Comparison of ENCODE assay signal across 33 cellular contexts in the genomic region with DNA sequence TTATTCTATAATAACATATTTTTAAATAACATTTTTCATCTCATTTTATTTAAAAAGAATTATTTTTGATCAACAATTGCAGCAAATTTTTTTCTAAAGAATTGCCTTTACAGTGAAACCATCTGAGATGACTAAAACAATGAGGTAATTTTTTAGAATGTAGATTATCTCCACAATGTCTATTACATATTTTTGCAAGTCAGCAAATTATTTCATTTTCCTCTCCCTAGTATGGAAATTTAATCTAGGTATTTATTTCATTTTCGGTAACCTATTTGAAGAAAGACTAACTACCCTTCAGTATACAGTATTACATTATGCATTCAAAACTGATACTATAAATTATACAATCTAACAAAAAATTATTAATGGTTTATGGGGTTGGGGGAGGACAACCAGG.
"Had no signal": no experiment of that assay in that cellular context is flagged by ENCODE, and none has a peak within 500 bp of the region (broad histone marks: within the 10 kb centered on the region; RNA-seq: fewer than 3 reads in every experiment).

No MANE protein-coding gene starts in this region.

- H3K36me3 ChIP-seq: adrenal gland, esophagus muscularis mucosa, gastroesophageal sphincter, heart right ventricle, WERI-Rb-1 had no signal

- H3K27me3 ChIP-seq: adrenal gland, body of pancreas, esophagus muscularis mucosa, foreskin keratinocyte, gastroesophageal sphincter had no signal

- H3K4me1 ChIP-seq: adrenal gland, body of pancreas, esophagus muscularis mucosa, foreskin keratinocyte, gastroesophageal sphincter, heart right ventricle had no signal

- ATAC-seq: activated CD4-positive, CD25-positive, alpha-beta regulatory T cell treated with anti-CD3 and anti-CD28 coated beads, Interleukin-2, amount 50 U/mL, for 24 hours; activated CD8-positive, alpha-beta T cell treated with anti-CD3 and anti-CD28 coated beads for 36 hours; activated naive CD8-positive, alpha-beta T cell treated with anti-CD3 and anti-CD28 coated beads, Interleukin-2, amount 50 U/mL, for 24 hours; body of pancreas; effector memory CD8-positive, alpha-beta T cell; foreskin keratinocyte; gastroesophageal sphincter; heart right ventricle; T-helper 17 cell had no signal

- DNase-seq: activated B cell treated with CpG ODN at 0.5 μM for 24 hours; activated CD4-positive, alpha-beta T cell treated with anti-CD3 and anti-CD28 coated beads for 48 hours; activated CD4-positive, alpha-beta T cell treated with anti-CD3 and anti-CD28 coated beads, Interleukin-2, amount 50 U/mL, for 1 hour; activated CD4-positive, alpha-beta T cell treated with anti-CD3 and anti-CD28 coated beads, Interleukin-2, amount 50 U/mL, for 48 hours; activated CD8-positive, alpha-beta memory T cell treated with anti-CD3 and anti-CD28 coated beads for 24 hours; activated CD8-positive, alpha-beta T cell treated with anti-CD3 and anti-CD28 coated beads for 36 hours; activated effector memory CD4-positive, alpha-beta T cell treated with anti-CD3 and anti-CD28 coated beads, Interleukin-2, amount 50 U/mL, for 16 hours; activated naive CD4-positive, alpha-beta T cell treated with anti-CD3 and anti-CD28 coated beads for 36 hours; activated naive CD8-positive, alpha-beta T cell treated with anti-CD3 and anti-CD28 coated beads for 36 hours; activated naive CD8-positive, alpha-beta T cell treated with anti-CD3 and anti-CD28 coated beads, Interleukin-2, amount 50 U/mL, for 24 hours; activated T-cell treated with anti-CD3 and anti-CD28 coated beads, Interleukin-2, amount 50 U/mL, for 48 hours; adrenal gland; amygdala; aorta; body of pancreas; caudate nucleus; cortex of kidney; dermis blood vessel endothelial cell; effector CD4-positive, alpha-beta T cell; effector memory CD8-positive, alpha-beta T cell; erythroblast; foreskin keratinocyte; heart right ventricle; T-helper 17 cell; T1000; WERI-Rb-1 had no signal

- H3K27ac Mint-ChIP-seq: activated B cell treated with CpG ODN at 0.5 μM for 24 hours; activated CD8-positive, alpha-beta T cell treated with anti-CD3 and anti-CD28 coated beads for 36 hours; activated naive CD4-positive, alpha-beta T cell treated with anti-CD3 and anti-CD28 coated beads for 36 hours; activated naive CD4-positive, alpha-beta T cell treated with anti-CD3 and anti-CD28 coated beads, Interleukin-2, amount 50 U/mL, for 24 hours; activated naive CD8-positive, alpha-beta T cell treated with anti-CD3 and anti-CD28 coated beads for 36 hours; activated naive CD8-positive, alpha-beta T cell treated with anti-CD3 and anti-CD28 coated beads, Interleukin-2, amount 50 U/mL, for 24 hours; activated T-helper 1 cell treated with anti-CD3 and anti-CD28 coated beads, Interleukin-12 subunit alpha, Interleukin-12 subunit beta, Interleukin-2, Interleukin-4 antibody, amounts not matched to agents 30 ng/mL and 10 ng/mL and 1 ng/mL, durations not matched to agents 14 hours and 24 hours and 36 hours; activated T-helper 2 cell treated with anti-CD3 and anti-CD28 coated beads, Interferon-gamma antibody, Interleukin-2, Interleukin-4, amounts not matched to agents 10 μg/mL and 5 μg/mL and 100 μg/mL, durations not matched to agents 14 hours and 24 hours and 36 hours; effector memory CD8-positive, alpha-beta T cell; T-helper 17 cell; T-helper 2 cell treated with Interferon-gamma antibody and Interleukin-4, amounts not matched to agents 5 μg/mL and 100 μg/mL, for 36 hours had no signal

- H3K9me3 ChIP-seq: adrenal gland, body of pancreas, esophagus muscularis mucosa, gastroesophageal sphincter, heart right ventricle had no signal

- H3K27ac ChIP-seq: adrenal gland, body of pancreas, esophagus muscularis mucosa, foreskin keratinocyte, gastroesophageal sphincter, heart right ventricle, WERI-Rb-1 had no signal

- H3K4me3 ChIP-seq: adrenal gland, body of pancreas, esophagus muscularis mucosa, gastroesophageal sphincter, heart right ventricle had no signal

- H3K4me1 Mint-ChIP-seq: activated B cell treated with CpG ODN at 0.5 μM for 24 hours; activated naive CD4-positive, alpha-beta T cell treated with anti-CD3 and anti-CD28 coated beads, Interleukin-2, amount 50 U/mL, for 24 hours; activated naive CD8-positive, alpha-beta T cell treated with anti-CD3 and anti-CD28 coated beads for 36 hours; activated naive CD8-positive, alpha-beta T cell treated with anti-CD3 and anti-CD28 coated beads, Interleukin-2, amount 50 U/mL, for 24 hours had no signal

- H3K4me3 Mint-ChIP-seq: activated B cell treated with CpG ODN at 0.5 μM for 24 hours; activated CD8-positive, alpha-beta T cell treated with anti-CD3 and anti-CD28 coated beads for 36 hours; activated naive CD4-positive, alpha-beta T cell treated with anti-CD3 and anti-CD28 coated beads for 36 hours; activated naive CD4-positive, alpha-beta T cell treated with anti-CD3 and anti-CD28 coated beads, Interleukin-2, amount 50 U/mL, for 24 hours; activated naive CD8-positive, alpha-beta T cell treated with anti-CD3 and anti-CD28 coated beads for 36 hours; activated naive CD8-positive, alpha-beta T cell treated with anti-CD3 and anti-CD28 coated beads, Interleukin-2, amount 50 U/mL, for 24 hours; activated T-helper 1 cell treated with anti-CD3 and anti-CD28 coated beads, Interleukin-12 subunit alpha, Interleukin-12 subunit beta, Interleukin-2, Interleukin-4 antibody, amounts not matched to agents 30 ng/mL and 10 ng/mL and 1 ng/mL, durations not matched to agents 14 hours and 24 hours and 36 hours; effector memory CD8-positive, alpha-beta T cell; T-helper 17 cell; T-helper 2 cell treated with Interferon-gamma antibody and Interleukin-4, amounts not matched to agents 5 μg/mL and 100 μg/mL, for 36 hours had no signal

- H3K36me3 Mint-ChIP-seq: activated naive CD4-positive, alpha-beta T cell treated with anti-CD3 and anti-CD28 coated beads, Interleukin-2, amount 50 U/mL, for 24 hours; activated naive CD8-positive, alpha-beta T cell treated with anti-CD3 and anti-CD28 coated beads for 36 hours had no signal

- H3K9me3 Mint-ChIP-seq: activated B cell treated with CpG ODN at 0.5 μM for 24 hours; activated CD8-positive, alpha-beta T cell treated with anti-CD3 and anti-CD28 coated beads for 36 hours; activated naive CD4-positive, alpha-beta T cell treated with anti-CD3 and anti-CD28 coated beads for 36 hours; activated naive CD4-positive, alpha-beta T cell treated with anti-CD3 and anti-CD28 coated beads, Interleukin-2, amount 50 U/mL, for 24 hours; activated naive CD8-positive, alpha-beta T cell treated with anti-CD3 and anti-CD28 coated beads for 36 hours; activated naive CD8-positive, alpha-beta T cell treated with anti-CD3 and anti-CD28 coated beads, Interleukin-2, amount 50 U/mL, for 24 hours; activated T-helper 1 cell treated with anti-CD3 and anti-CD28 coated beads, Interleukin-12 subunit alpha, Interleukin-12 subunit beta, Interleukin-2, Interleukin-4 antibody, amounts not matched to agents 30 ng/mL and 10 ng/mL and 1 ng/mL, durations not matched to agents 14 hours and 24 hours and 36 hours; activated T-helper 2 cell treated with anti-CD3 and anti-CD28 coated beads, Interferon-gamma antibody, Interleukin-2, Interleukin-4, amounts not matched to agents 10 μg/mL and 5 μg/mL and 100 μg/mL, durations not matched to agents 14 hours and 24 hours and 36 hours; effector memory CD8-positive, alpha-beta T cell; T-helper 2 cell treated with Interferon-gamma antibody and Interleukin-4, amounts not matched to agents 5 μg/mL and 100 μg/mL, for 36 hours had no signal
